ENCODE assay signal across 1 cellular context in genomic region chr2:216652566-216652965, GRCh38.
TF ChIP-seq lines count a peak whose summit lies in the region.

No MANE protein-coding gene starts in this region.

TF ChIP-seq in GM23338, 12 proteins besides CTCF, POLR2A, EP300 and RAD21:
- TF ChIP-seq CREB1 (CRISPR knock-in tag; IDR thresholded peaks at IDR 0.05; ENCODE audit: low read depth) (no peak), ZNF331 (CRISPR knock-in tag; IDR thresholded peaks at IDR 0.05; ENCODE audit: low read depth) (no peak), JUNB (IDR thresholded peaks at IDR 0.05; ENCODE audit: unreplicated experiment) (no peak), ETS1 (IDR thresholded peaks at IDR 0.05) (no peak), ZNF462 (CRISPR knock-in tag; IDR thresholded peaks at IDR 0.05) (no peak), REST (IDR thresholded peaks at IDR 0.05; ENCODE audit: unreplicated experiment) (no peak)
